ENCODE assay signal across 27 cellular contexts in genomic region chr14:98171654-98172053, GRCh38.
DNase-seq lines count a peak whose midpoint lies in the region; ATAC-seq and TF ChIP-seq lines count a peak whose summit lies in the region.
"Had no signal": no experiment of that assay in that cellular context is flagged by ENCODE, and none has a peak within 500 bp of the region (broad histone marks: within the 10 kb centered on the region; RNA-seq: fewer than 3 reads in every experiment).

No MANE protein-coding gene starts in this region.

- H3K36me3 Mint-ChIP-seq in T-helper 1 cell treated with Interleukin-12 subunit alpha and Interleukin-12 subunit beta and Interleukin-4 antibody, amounts not matched to agents 30 μg/mL and 1 μg/mL, for 36 hours (ENCODE audit: low read depth), result peaks cover 14% of the 10 kb centered on the region
- peaks cover 11% of the 10 kb centered on the region for H3K36me3 Mint-ChIP-seq in CD8-positive, alpha-beta T cell
- peaks cover 19% of the 10 kb centered on the region for H3K36me3 Mint-ChIP-seq in activated T-helper 1 cell treated with anti-CD3 and anti-CD28 coated beads, Interleukin-12 subunit alpha, Interleukin-12 subunit beta, Interleukin-2, Interleukin-4 antibody, amounts not matched to agents 30 ng/mL and 10 ng/mL and 1 ng/mL, durations not matched to agents 14 hours and 24 hours and 36 hours (ENCODE audit: low read depth)
- peaks cover 0 to 3% (median 0%) of the 10 kb centered on the region in 3 donors for H3K36me3 Mint-ChIP-seq in naive thymus-derived CD8-positive, alpha-beta T cell

- 83 to 89% (median 84%) methylated on average over 3 of the region's 3 CpGs for WGBS in ovary, 3 donors

- no peaks in the 10 kb centered on the region for H3K36me3 ChIP-seq in CD8-positive, alpha-beta T cell (ENCODE audit: insufficient read depth, low read length)
- no peaks in the 10 kb centered on the region for H3K36me3 ChIP-seq in ovary
- H3K36me3 ChIP-seq: breast epithelium, left ventricle myocardium inferior, neutrophil, Peyer's patch, SJSA1 had no signal

- H3K4me1 ChIP-seq in CD8-positive, alpha-beta T cell (ENCODE audit: insufficient read depth, low read length), result peaks cover 100% of the 10 kb centered on the region
- H3K4me1 ChIP-seq in ovary (ENCODE audit: insufficient read depth) (no peaks in the 10 kb centered on the region), foreskin keratinocyte (no peaks in the 10 kb centered on the region)
- H3K4me1 ChIP-seq: breast epithelium, left ventricle myocardium inferior, Peyer's patch, SJSA1 had no signal

- H3K4me3 Mint-ChIP-seq in T-helper 1 cell treated with Interleukin-12 subunit alpha and Interleukin-12 subunit beta and Interleukin-4 antibody, amounts not matched to agents 30 μg/mL and 1 μg/mL, for 36 hours, result no peak overlapping the region
- H3K4me3 Mint-ChIP-seq in CD8-positive, alpha-beta T cell, result peak overlapping the region; percentile 36
- H3K4me3 Mint-ChIP-seq in activated T-helper 1 cell treated with anti-CD3 and anti-CD28 coated beads, Interleukin-12 subunit alpha, Interleukin-12 subunit beta, Interleukin-2, Interleukin-4 antibody, amounts not matched to agents 30 ng/mL and 10 ng/mL and 1 ng/mL, durations not matched to agents 14 hours and 24 hours and 36 hours, result no peak overlapping the region
- peak overlapping the region; percentile 24 to 91 (median 84) for H3K4me3 Mint-ChIP-seq in naive thymus-derived CD8-positive, alpha-beta T cell
- H3K4me3 Mint-ChIP-seq: H9 had no signal

- H3K27me3 ChIP-seq in CD8-positive, alpha-beta T cell (ENCODE audit: insufficient read depth, low read length), result no peaks in the 10 kb centered on the region
- H3K27me3 ChIP-seq in ovary (no peaks in the 10 kb centered on the region), foreskin keratinocyte (no peaks in the 10 kb centered on the region)
- H3K27me3 ChIP-seq: breast epithelium, neutrophil, Peyer's patch, SJSA1 had no signal

- H3K27ac Mint-ChIP-seq in T-helper 1 cell treated with Interleukin-12 subunit alpha and Interleukin-12 subunit beta and Interleukin-4 antibody, amounts not matched to agents 30 μg/mL and 1 μg/mL, for 36 hours, result peak overlapping the region; percentile 64
- H3K27ac Mint-ChIP-seq in CD8-positive, alpha-beta T cell, result peak overlapping the region; percentile 96
- H3K27ac Mint-ChIP-seq in activated T-helper 1 cell treated with anti-CD3 and anti-CD28 coated beads, Interleukin-12 subunit alpha, Interleukin-12 subunit beta, Interleukin-2, Interleukin-4 antibody, amounts not matched to agents 30 ng/mL and 10 ng/mL and 1 ng/mL, durations not matched to agents 14 hours and 24 hours and 36 hours, result peak overlapping the region; percentile 57
- peak overlapping the region; percentile 90 to 99 (median 97) for H3K27ac Mint-ChIP-seq in naive thymus-derived CD8-positive, alpha-beta T cell
- H3K27ac Mint-ChIP-seq: H9 had no signal

- no peak for ATAC-seq in CD8-positive, alpha-beta T cell
- no peak for ATAC-seq in naive thymus-derived CD8-positive, alpha-beta T cell
- ATAC-seq in foreskin keratinocyte (no peak), esophagus mucosa (no peak)
- ATAC-seq: activated CD4-positive, CD25-positive, alpha-beta regulatory T cell treated with anti-CD3 and anti-CD28 coated beads, Interleukin-2, amount 50 U/mL, for 24 hours; mucosa of descending colon had no signal

- CTCF ChIA-PET in CD8-positive, alpha-beta T cell (lab: Charles Lee), result interaction anchor here (0.9 to 7.8 kb wide), 5 partner anchors 11 to 193 kb away, joined by 3 to 76 read pairs (median 8); no protein-coding TSS in a partner anchor

- no peak for TF ChIP-seq CTCF in CD8-positive, alpha-beta T cell (IDR thresholded peaks at IDR 0.05)
- TF ChIP-seq CTCF in ovary (IDR thresholded peaks at IDR 0.05) (no peak), foreskin keratinocyte (conservative IDR thresholded peaks at IDR 0.05) (no peak)

- H3K27me3 Mint-ChIP-seq in T-helper 1 cell treated with Interleukin-12 subunit alpha and Interleukin-12 subunit beta and Interleukin-4 antibody, amounts not matched to agents 30 μg/mL and 1 μg/mL, for 36 hours (ENCODE audit: low read depth), result no peaks in the 10 kb centered on the region
- H3K27me3 Mint-ChIP-seq in CD8-positive, alpha-beta T cell (ENCODE audit: low read depth), result no peaks in the 10 kb centered on the region
- H3K27me3 Mint-ChIP-seq in activated T-helper 1 cell treated with anti-CD3 and anti-CD28 coated beads, Interleukin-12 subunit alpha, Interleukin-12 subunit beta, Interleukin-2, Interleukin-4 antibody, amounts not matched to agents 30 ng/mL and 10 ng/mL and 1 ng/mL, durations not matched to agents 14 hours and 24 hours and 36 hours (ENCODE audit: insufficient read depth), result no peaks in the 10 kb centered on the region
- H3K27me3 Mint-ChIP-seq in naive thymus-derived CD8-positive, alpha-beta T cell, result no peaks in the 10 kb centered on the region

- peaks cover 76% of the 10 kb centered on the region for H3K4me1 Mint-ChIP-seq in T-helper 1 cell treated with Interleukin-12 subunit alpha and Interleukin-12 subunit beta and Interleukin-4 antibody, amounts not matched to agents 30 μg/mL and 1 μg/mL, for 36 hours (ENCODE audit: low read depth)
- peaks cover 99% of the 10 kb centered on the region for H3K4me1 Mint-ChIP-seq in CD8-positive, alpha-beta T cell (ENCODE audit: low read depth)
- peaks cover 95% of the 10 kb centered on the region for H3K4me1 Mint-ChIP-seq in activated T-helper 1 cell treated with anti-CD3 and anti-CD28 coated beads, Interleukin-12 subunit alpha, Interleukin-12 subunit beta, Interleukin-2, Interleukin-4 antibody, amounts not matched to agents 30 ng/mL and 10 ng/mL and 1 ng/mL, durations not matched to agents 14 hours and 24 hours and 36 hours (ENCODE audit: low read depth)
- peaks cover 54 to 100% (median 97%) of the 10 kb centered on the region in 4 donors for H3K4me1 Mint-ChIP-seq in naive thymus-derived CD8-positive, alpha-beta T cell

- TF ChIP-seq POLR2A in ovary (IDR thresholded peaks at IDR 0.05), result no peak

- POLR2A ChIA-PET in CD8-positive, alpha-beta T cell (lab: Charles Lee), result interaction anchor here (1.4 to 2.4 kb wide), 2 partner anchors 31 to 35 kb away, joined by 4 to 26 read pairs; no protein-coding TSS in a partner anchor
- POLR2A ChIA-PET in naive thymus-derived CD8-positive, alpha-beta T cell (lab: Charles Lee), result interaction anchor here (0.6 to 16.7 kb wide), 5 partner anchors 15 to 1101 kb away, joined by 4 to 361 read pairs (median 26); partner anchors contain the start of gene BCL11B

- no peak overlapping the region for H3K4me3 ChIP-seq in CD8-positive, alpha-beta T cell (ENCODE audit: low read depth, low read length)
- H3K4me3 ChIP-seq in ovary, result no peak overlapping the region
- H3K4me3 ChIP-seq: breast epithelium, left ventricle myocardium inferior, mucosa of descending colon, Peyer's patch, SJSA1 had no signal

- no peak for DNase-seq in T-helper 1 cell
- peak in 2 of 7 experiments; percentile 29 to 57 for DNase-seq in CD8-positive, alpha-beta T cell
- DNase-seq in activated T-helper 1 cell treated with anti-CD3 and anti-CD28 coated beads, Interleukin-12 subunit alpha, Interleukin-12 subunit beta, Interleukin-2, Interleukin-4 antibody, amounts not matched to agents 30 ng/mL and 10 ng/mL and 1 ng/mL, durations not matched to agents 14 hours and 24 hours and 36 hours (ENCODE audit: low spot score), result no peak
- peak in 3 of 10 donors; percentile 43 to 73 (median 44) for DNase-seq in naive thymus-derived CD8-positive, alpha-beta T cell
- no peak for DNase-seq in ovary
- no peak for DNase-seq in foreskin keratinocyte
- DNase-seq: AML-193; Calu3; cortex of kidney; H9; KBM-7; left ventricle myocardium inferior; mucosa of descending colon; MV-4-11; NCI-H1930; NCI-H446; Peyer's patch; small intestine; stimulated activated CD4-positive, alpha-beta T cell treated with anti-CD3 and anti-CD28 coated beads, Interleukin-4, amount 100 ng/mL, for 24 hours; T-helper 9 cell had no signal

- H3K9me3 Mint-ChIP-seq in T-helper 1 cell treated with Interleukin-12 subunit alpha and Interleukin-12 subunit beta and Interleukin-4 antibody, amounts not matched to agents 30 μg/mL and 1 μg/mL, for 36 hours, result peaks cover 16% of the 10 kb centered on the region
- no peaks in the 10 kb centered on the region for H3K9me3 Mint-ChIP-seq in CD8-positive, alpha-beta T cell
- peaks cover 15% of the 10 kb centered on the region for H3K9me3 Mint-ChIP-seq in activated T-helper 1 cell treated with anti-CD3 and anti-CD28 coated beads, Interleukin-12 subunit alpha, Interleukin-12 subunit beta, Interleukin-2, Interleukin-4 antibody, amounts not matched to agents 30 ng/mL and 10 ng/mL and 1 ng/mL, durations not matched to agents 14 hours and 24 hours and 36 hours
- no peaks in the 10 kb centered on the region for H3K9me3 Mint-ChIP-seq in naive thymus-derived CD8-positive, alpha-beta T cell
- H3K9me3 Mint-ChIP-seq: H9 had no signal

- intact Hi-C loops in CD8-positive, alpha-beta T cell (cut with DNase I, micrococcal nuclease), result loop anchor here (2.0 to 5.0 kb wide), 2 partner anchors 17 to 51 kb away; no protein-coding TSS in a partner anchor
- intact Hi-C loops in activated T-helper 1 cell treated with anti-CD3 and anti-CD28 coated beads, Interleukin-12 subunit alpha, Interleukin-12 subunit beta, Interleukin-2, Interleukin-4 antibody, amounts not matched to agents 30 ng/mL and 10 ng/mL and 1 ng/mL, durations not matched to agents 14 hours and 24 hours and 36 hours (cut with micrococcal nuclease), result loop anchor here (10.0 kb wide), 1 partner anchor 1893 kb away; the partner anchor contains the start of gene EVL
- intact Hi-C loops in ovary (cut with DNase I), result no loop called here

- peak overlapping the region; percentile 49 for H3K27ac ChIP-seq in CD8-positive, alpha-beta T cell (ENCODE audit: low read depth, low read length)
- no peak overlapping the region for H3K27ac ChIP-seq in ovary
- H3K27ac ChIP-seq in foreskin keratinocyte, result no peak overlapping the region
- H3K27ac ChIP-seq: 22Rv1, breast epithelium, left ventricle myocardium inferior, neutrophil, SJSA1 had no signal

- no peak for TF ChIP-seq EP300 in ovary (IDR thresholded peaks at IDR 0.05)

- H3K9me3 ChIP-seq in CD8-positive, alpha-beta T cell (ENCODE audit: low read length), result no peaks in the 10 kb centered on the region
- no peaks in the 10 kb centered on the region for H3K9me3 ChIP-seq in ovary
- H3K9me3 ChIP-seq: breast epithelium, mucosa of descending colon, neutrophil, Peyer's patch, SJSA1 had no signal

Comparison
In these comparisons a context has a peak if more than half of its experiments do, and no peak if none do; other contexts are left out.
1. H3K4me3 Mint-ChIP-seq: peak in CD8-positive, alpha-beta T cell (single experiment) and naive thymus-derived CD8-positive, alpha-beta T cell (10 of 10); none in T-helper 1 cell treated with Interleukin-12 subunit alpha and Interleukin-12 subunit beta and Interleukin-4 antibody, amounts not matched to agents 30 μg/mL and 1 μg/mL, for 36 hours (single experiment) and activated T-helper 1 cell treated with anti-CD3 and anti-CD28 coated beads, Interleukin-12 subunit alpha, Interleukin-12 subunit beta, Interleukin-2, Interleukin-4 antibody, amounts not matched to agents 30 ng/mL and 10 ng/mL and 1 ng/mL, durations not matched to agents 14 hours and 24 hours and 36 hours (single experiment).
2. intact Hi-C loops: an anchor here in CD8-positive, alpha-beta T cell (2.0 to 5.0 kb wide) and activated T-helper 1 cell treated with anti-CD3 and anti-CD28 coated beads, Interleukin-12 subunit alpha, Interleukin-12 subunit beta, Interleukin-2, Interleukin-4 antibody, amounts not matched to agents 30 ng/mL and 10 ng/mL and 1 ng/mL, durations not matched to agents 14 hours and 24 hours and 36 hours (10.0 kb wide); none called in ovary.
3. Peak in every context shown above with its lines, with median percentiles within 50 percentile points of each other: H3K27ac Mint-ChIP-seq.